ENCODE assay signal across 8 cellular contexts in the genomic region with DNA sequence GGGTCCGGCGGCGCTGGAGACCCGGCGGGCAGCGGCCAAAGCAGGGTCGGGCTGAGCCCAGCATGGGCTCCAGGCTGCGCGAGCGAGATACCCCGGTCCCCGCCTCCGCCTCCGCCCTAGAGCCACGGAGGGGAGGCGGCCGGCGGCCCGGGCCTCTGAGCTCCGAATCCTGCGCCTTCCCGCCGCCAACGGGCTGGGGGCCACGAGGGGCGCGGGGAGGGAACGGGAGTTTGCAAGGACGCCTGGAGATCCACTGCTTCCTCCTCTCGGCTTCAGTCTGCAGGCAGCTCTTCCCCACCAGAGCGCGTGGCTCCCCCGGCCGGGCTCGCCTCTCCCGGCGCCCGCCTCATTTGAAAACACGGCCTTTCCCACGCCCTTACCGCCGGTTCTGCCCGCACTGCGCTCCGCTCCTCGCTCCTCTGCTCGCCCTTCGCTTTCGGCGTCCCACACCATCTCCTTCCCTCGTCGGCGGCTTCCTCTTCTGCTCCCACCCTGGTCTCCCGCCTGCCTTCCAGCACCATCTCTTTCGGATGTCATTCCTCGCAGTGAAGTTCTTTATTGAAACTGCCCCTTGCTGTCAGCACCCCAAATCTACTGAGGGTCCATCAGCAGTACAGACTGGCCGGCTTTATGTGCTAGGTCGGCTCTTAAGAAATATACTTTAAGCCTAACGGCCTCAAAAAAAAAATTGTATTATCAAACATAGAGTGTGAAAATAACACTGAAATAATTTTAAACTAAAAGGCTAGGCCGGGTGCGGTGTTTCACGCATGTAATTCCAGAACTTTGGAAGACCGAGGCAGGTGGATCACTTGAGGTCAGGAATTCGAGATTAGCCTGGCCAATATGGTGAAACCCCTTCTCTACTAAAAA.
DNase-seq lines count a peak whose midpoint lies in the region; ATAC-seq lines count a peak whose summit lies in the region.

No MANE protein-coding gene starts in this region.

- H3K27me3 ChIP-seq in right cardiac atrium (ENCODE audit: control insufficient read depth, insufficient read depth) = no peaks in the 10 kb centered on the region

- H3K36me3 Mint-ChIP-seq in activated T-helper 2 cell treated with anti-CD3 and anti-CD28 coated beads, Interferon-gamma antibody, Interleukin-2, Interleukin-4, amounts not matched to agents 10 μg/mL and 5 μg/mL and 100 μg/mL, durations not matched to agents 14 hours and 24 hours and 36 hours (ENCODE audit: low read depth) = no peaks in the 10 kb centered on the region

- no peaks in the 10 kb centered on the region for H3K9me3 Mint-ChIP-seq in activated T-helper 2 cell treated with anti-CD3 and anti-CD28 coated beads, Interferon-gamma antibody, Interleukin-2, Interleukin-4, amounts not matched to agents 10 μg/mL and 5 μg/mL and 100 μg/mL, durations not matched to agents 14 hours and 24 hours and 36 hours

- intact Hi-C loops in activated T-helper 2 cell treated with anti-CD3 and anti-CD28 coated beads, Interferon-gamma antibody, Interleukin-2, Interleukin-4, amounts not matched to agents 10 μg/mL and 5 μg/mL and 100 μg/mL, durations not matched to agents 14 hours and 24 hours and 36 hours (cut with micrococcal nuclease) = no loop called here
- intact Hi-C loops in right cardiac atrium (cut with DNase I) = no loop called here
- intact Hi-C loops in posterior cingulate gyrus (cut with DNase I) = no loop called here

- peak overlapping the region; percentile 50 for H3K4me3 Mint-ChIP-seq in activated T-helper 2 cell treated with anti-CD3 and anti-CD28 coated beads, Interferon-gamma antibody, Interleukin-2, Interleukin-4, amounts not matched to agents 10 μg/mL and 5 μg/mL and 100 μg/mL, durations not matched to agents 14 hours and 24 hours and 36 hours (ENCODE audit: low read depth)

- H3K9me3 ChIP-seq in right cardiac atrium (ENCODE audit: control insufficient read depth, low read length) = no peaks in the 10 kb centered on the region

- H3K27ac Mint-ChIP-seq in activated T-helper 2 cell treated with anti-CD3 and anti-CD28 coated beads, Interferon-gamma antibody, Interleukin-2, Interleukin-4, amounts not matched to agents 10 μg/mL and 5 μg/mL and 100 μg/mL, durations not matched to agents 14 hours and 24 hours and 36 hours = no peak overlapping the region

- H3K4me1 Mint-ChIP-seq in activated T-helper 2 cell treated with anti-CD3 and anti-CD28 coated beads, Interferon-gamma antibody, Interleukin-2, Interleukin-4, amounts not matched to agents 10 μg/mL and 5 μg/mL and 100 μg/mL, durations not matched to agents 14 hours and 24 hours and 36 hours (ENCODE audit: low read depth) = peaks cover 2% of the 10 kb centered on the region

- peaks cover 53% of the 10 kb centered on the region for H3K27me3 Mint-ChIP-seq in activated T-helper 2 cell treated with anti-CD3 and anti-CD28 coated beads, Interferon-gamma antibody, Interleukin-2, Interleukin-4, amounts not matched to agents 10 μg/mL and 5 μg/mL and 100 μg/mL, durations not matched to agents 14 hours and 24 hours and 36 hours (ENCODE audit: low read depth)

- peak; percentile 77 to 81 for ATAC-seq in right cardiac atrium
- no peak for ATAC-seq in GM21381 (IDR thresholded peaks at IDR 0.05; ENCODE audit: unreplicated experiment)
- ATAC-seq in HG03342 (IDR thresholded peaks at IDR 0.05; ENCODE audit: unreplicated experiment) = no peak

- 14% methylated on average over 64 of the region's 64 CpGs for WGBS in right cardiac atrium

- DNase-seq in ELF-1 (ENCODE audit: low read depth, low spot score) (peak; percentile 39), right cardiac atrium (peak in 2 of 3 donors; percentile 68 to 71), posterior cingulate gyrus (peak in 9 of 10 donors; percentile 23 to 89 (median 35)), SIG-M5 treated with dmso at 0.1 percent for 504 hours (lab: John Stamatoyannopoulos, UW; ENCODE audit: unreplicated experiment) (no peak), NCI-H82 treated with DMSO at 0.1 percent for 48 hours (lab: John Stamatoyannopoulos, UW; ENCODE audit: unreplicated experiment) (no peak)
- no peak for DNase-seq in activated T-helper 2 cell treated with anti-CD3 and anti-CD28 coated beads, Interferon-gamma antibody, Interleukin-2, Interleukin-4, amounts not matched to agents 10 μg/mL and 5 μg/mL and 100 μg/mL, durations not matched to agents 14 hours and 24 hours and 36 hours (ENCODE audit: low spot score)

- H3K4me1 ChIP-seq in right cardiac atrium (ENCODE audit: control insufficient read depth, insufficient read depth, low read length) = no peaks in the 10 kb centered on the region

- peak overlapping the region; percentile 39 for H3K4me3 ChIP-seq in right cardiac atrium (ENCODE audit: low read length)

- H3K27ac ChIP-seq in right cardiac atrium (ENCODE audit: low read length) = no peak overlapping the region

Comparison
In these comparisons a context has a peak if more than half of its experiments do, and no peak if none do; other contexts are left out.
1. DNase-seq: peak in ELF-1 (single experiment), right cardiac atrium (2 of 3) and posterior cingulate gyrus (9 of 10); none in activated T-helper 2 cell treated with anti-CD3 and anti-CD28 coated beads, Interferon-gamma antibody, Interleukin-2, Interleukin-4, amounts not matched to agents 10 μg/mL and 5 μg/mL and 100 μg/mL, durations not matched to agents 14 hours and 24 hours and 36 hours (single experiment), SIG-M5 treated with dmso at 0.1 percent for 504 hours (single experiment) and NCI-H82 treated with DMSO at 0.1 percent for 48 hours (single experiment).
2. ATAC-seq: peak in right cardiac atrium (2 of 2); none in GM21381 (single experiment) and HG03342 (single experiment).